In the genomic region with DNA sequence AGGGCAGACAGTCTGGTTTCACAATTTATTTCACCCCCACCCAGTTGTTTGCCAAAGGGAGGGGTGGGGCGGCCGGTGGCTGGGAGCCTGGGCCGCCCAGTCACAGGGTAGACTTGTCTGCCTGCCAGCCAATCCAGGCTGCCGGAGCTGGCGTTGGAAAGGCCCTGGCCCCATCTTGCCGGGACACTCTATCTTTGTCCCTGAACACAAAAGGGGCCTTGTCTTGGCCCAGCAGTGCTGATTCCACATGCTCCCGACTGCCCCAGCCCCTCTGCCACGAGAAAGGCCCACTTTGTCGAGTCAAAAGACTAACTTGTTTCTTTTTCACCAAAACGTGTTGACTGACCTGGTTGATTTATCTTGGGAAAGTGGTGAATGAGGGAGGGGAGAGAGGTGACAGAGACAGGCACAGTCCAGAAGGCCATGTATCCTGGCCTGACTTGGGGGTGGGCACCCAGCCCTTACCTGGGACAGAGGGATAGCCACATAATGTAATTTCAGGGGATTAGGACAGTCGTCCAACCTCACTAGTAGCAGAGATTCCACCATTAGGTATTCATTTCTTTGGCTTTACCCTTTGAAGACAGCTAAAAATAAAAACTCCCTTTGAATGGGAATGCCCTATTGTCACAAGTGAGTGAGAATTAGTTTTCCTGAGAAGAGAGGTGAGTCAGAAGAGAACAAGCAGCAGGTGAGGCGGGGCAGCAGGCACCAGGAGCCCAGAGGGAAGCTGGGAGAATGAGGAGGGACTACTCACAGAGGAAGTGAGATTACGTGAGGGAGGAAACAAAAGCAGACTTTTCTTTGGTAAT, we compare ENCODE assay signal across 10 cellular contexts.
DNase-seq lines count a peak whose midpoint lies in the region; ATAC-seq and TF ChIP-seq lines count a peak whose summit lies in the region.
"Had no signal": no experiment of that assay in that cellular context is flagged by ENCODE, and none has a peak within 500 bp of the region (broad histone marks: within the 10 kb centered on the region; RNA-seq: fewer than 3 reads in every experiment).

No MANE protein-coding gene starts in this region.

- H3K9me3 Mint-ChIP-seq in activated CD4-positive, alpha-beta T cell treated with anti-CD3 and anti-CD28 coated beads for 36 hours (ENCODE audit: low read depth), result peaks cover 3% of the 10 kb centered on the region
- peaks cover 10% of the 10 kb centered on the region for H3K9me3 Mint-ChIP-seq in activated T-cell treated with anti-CD3 and anti-CD28 coated beads, Interleukin-2, amount 50 U/mL, for 24 hours

- POLR2A ChIA-PET in activated CD4-positive, alpha-beta T cell treated with anti-CD3 and anti-CD28 coated beads for 36 hours (lab: Charles Lee), result no interaction called here

- H3K27me3 Mint-ChIP-seq in activated CD4-positive, alpha-beta T cell treated with anti-CD3 and anti-CD28 coated beads for 36 hours, result no peaks in the 10 kb centered on the region
- peaks cover 16% of the 10 kb centered on the region for H3K27me3 Mint-ChIP-seq in activated T-cell treated with anti-CD3 and anti-CD28 coated beads, Interleukin-2, amount 50 U/mL, for 24 hours

- no peak for ATAC-seq in activated CD4-positive, alpha-beta T cell treated with anti-CD3 and anti-CD28 coated beads for 36 hours
- ATAC-seq in HG02678 (IDR thresholded peaks at IDR 0.05; ENCODE audit: unreplicated experiment), result no peak

- DNase-seq in activated CD4-positive, alpha-beta T cell treated with anti-CD3 and anti-CD28 coated beads for 48 hours, result peak; percentile 13
- DNase-seq in activated CD4-positive, alpha-beta T cell treated with anti-CD3 and anti-CD28 coated beads for 36 hours, result no peak
- DNase-seq in epithelial cell of prostate (ENCODE audit: low read depth, low spot score) (peak; percentile 91), mucosa of gallbladder (ENCODE audit: low spot score) (peak; percentile 72), vagina (ENCODE audit: extremely low spot score in 2 of 2) (no peak), NCI-H2107 (lab: John Stamatoyannopoulos, UW) (no peak)
- DNase-seq in activated T-cell treated with anti-CD3 and anti-CD28 coated beads, Interleukin-2, amount 50 U/mL, for 24 hours, result no peak
- DNase-seq: activated CD4-positive, CD25-positive, alpha-beta regulatory T cell; NCI-H2029 treated with DMSO at 0.1 percent for 48 hours had no signal

- no peak for TF ChIP-seq POLR2A in vagina (IDR thresholded peaks at IDR 0.05)

- intact Hi-C loops in activated CD4-positive, alpha-beta T cell treated with anti-CD3 and anti-CD28 coated beads for 36 hours (cut with DNase I, micrococcal nuclease), result no loop called here
- intact Hi-C loops in vagina (cut with DNase I), result no loop called here

- H3K27me3 ChIP-seq in vagina, result no peaks in the 10 kb centered on the region

- H3K4me3 ChIP-seq in vagina, result no peak overlapping the region

- no peak overlapping the region for H3K4me3 Mint-ChIP-seq in activated CD4-positive, alpha-beta T cell treated with anti-CD3 and anti-CD28 coated beads for 36 hours
- no peak overlapping the region for H3K4me3 Mint-ChIP-seq in activated T-cell treated with anti-CD3 and anti-CD28 coated beads, Interleukin-2, amount 50 U/mL, for 24 hours

- H3K36me3 Mint-ChIP-seq in activated CD4-positive, alpha-beta T cell treated with anti-CD3 and anti-CD28 coated beads for 36 hours (ENCODE audit: low read depth), result no peaks in the 10 kb centered on the region
- H3K36me3 Mint-ChIP-seq in activated T-cell treated with anti-CD3 and anti-CD28 coated beads, Interleukin-2, amount 50 U/mL, for 24 hours (ENCODE audit: low read depth), result no peaks in the 10 kb centered on the region

- no peak overlapping the region for H3K27ac Mint-ChIP-seq in activated CD4-positive, alpha-beta T cell treated with anti-CD3 and anti-CD28 coated beads for 36 hours
- H3K27ac Mint-ChIP-seq in activated T-cell treated with anti-CD3 and anti-CD28 coated beads, Interleukin-2, amount 50 U/mL, for 24 hours, result no peak overlapping the region

- peaks cover 2% of the 10 kb centered on the region for H3K4me1 Mint-ChIP-seq in activated CD4-positive, alpha-beta T cell treated with anti-CD3 and anti-CD28 coated beads for 36 hours
- H3K4me1 Mint-ChIP-seq in activated T-cell treated with anti-CD3 and anti-CD28 coated beads, Interleukin-2, amount 50 U/mL, for 24 hours (ENCODE audit: low read depth), result no peaks in the 10 kb centered on the region

- no peaks in the 10 kb centered on the region for H3K36me3 ChIP-seq in vagina

- no peak for TF ChIP-seq CTCF in vagina (IDR thresholded peaks at IDR 0.05)

- H3K9me3 ChIP-seq in vagina, result no peaks in the 10 kb centered on the region

- peaks cover 25% of the 10 kb centered on the region for H3K4me1 ChIP-seq in vagina

- CTCF ChIA-PET in activated CD4-positive, alpha-beta T cell treated with anti-CD3 and anti-CD28 coated beads for 36 hours (lab: Charles Lee), result interaction anchor here (1.0 kb wide), 1 partner anchor 16 kb away, joined by 4 read pairs; no protein-coding TSS in a partner anchor

- H3K27ac ChIP-seq in epithelial cell of prostate (peak overlapping the region; percentile 97), vagina (peak overlapping the region; percentile 80)

Comparison
In these comparisons a context has a peak if more than half of its experiments do, and no peak if none do; other contexts are left out.
1. DNase-seq: peak in activated CD4-positive, alpha-beta T cell treated with anti-CD3 and anti-CD28 coated beads for 48 hours (single experiment), epithelial cell of prostate (single experiment) and mucosa of gallbladder (single experiment); none in activated CD4-positive, alpha-beta T cell treated with anti-CD3 and anti-CD28 coated beads for 36 hours (single experiment), vagina (0 of 2), activated T-cell treated with anti-CD3 and anti-CD28 coated beads, Interleukin-2, amount 50 U/mL, for 24 hours (single experiment) and NCI-H2107 (single experiment).